ENCODE assay signal across 8 cellular contexts in the genomic region with DNA sequence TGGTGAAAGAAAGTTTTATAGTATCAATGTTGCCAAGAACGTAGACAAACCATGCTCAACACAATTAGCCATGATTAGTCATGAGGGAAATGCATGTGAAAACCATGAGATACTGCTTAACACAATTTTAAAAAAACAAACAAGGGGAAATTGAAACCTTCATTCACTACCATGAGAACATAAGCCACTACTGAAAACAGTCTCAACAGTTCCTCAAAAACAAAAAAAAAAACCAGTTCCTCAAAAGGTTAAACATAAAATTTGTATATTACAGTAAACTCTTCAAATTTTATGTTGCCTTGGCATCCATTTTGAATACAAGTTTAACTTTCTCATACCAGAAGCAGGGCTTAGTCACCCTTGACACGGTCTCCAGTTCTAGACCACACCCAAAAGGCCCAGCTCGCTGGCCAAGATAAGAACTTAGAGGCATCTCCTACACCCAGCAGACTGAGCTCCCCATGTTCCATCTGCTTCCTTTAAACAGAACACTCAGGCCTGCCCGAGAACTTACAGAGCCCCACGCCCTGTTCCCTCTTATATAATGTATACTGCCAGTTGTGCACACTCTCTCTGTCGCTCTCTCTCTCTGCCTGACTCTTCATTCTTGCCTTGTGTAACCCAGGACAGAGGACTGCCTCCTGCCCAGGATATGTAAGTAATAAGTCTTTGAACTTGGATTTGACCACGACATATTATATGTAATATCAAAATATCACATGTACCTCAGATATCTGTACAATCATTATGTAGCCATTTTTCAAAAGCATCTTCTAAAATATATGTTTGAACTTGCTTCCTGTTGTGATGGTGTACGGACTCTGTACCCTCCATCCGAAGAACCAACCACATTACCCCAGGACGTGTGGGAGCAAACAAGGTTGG.
DNase-seq lines count a peak whose midpoint lies in the region; ATAC-seq and TF ChIP-seq lines count a peak whose summit lies in the region.

No MANE protein-coding gene starts in this region.

- H3K4me3 ChIP-seq in GM12864 (ENCODE audit: low read depth, low read length) = no peak overlapping the region
- H3K4me3 ChIP-seq in skeletal muscle cell (ENCODE audit: low read depth, low read length) = no peak overlapping the region
- H3K4me3 ChIP-seq in OCI-LY7 (ENCODE audit: low read depth, low read length, poor library complexity, severe bottlenecking) = no peak overlapping the region

- intact Hi-C loops in OCI-LY7 (cut with micrococcal nuclease; ENCODE audit: unreplicated experiment) = no loop called here

- no peaks in the 10 kb centered on the region for H3K9me2 ChIP-seq in OCI-LY7 (ENCODE audit: insufficient read depth, low read length)

- CTCF ChIA-PET in OCI-LY7 (lab: Charles Lee; ENCODE audit: unreplicated experiment) = no interaction called here

- no peaks in the 10 kb centered on the region; the same call in 1 of the 2 replicates for H3K36me3 ChIP-seq in OCI-LY7 (ENCODE audit: insufficient read depth, low read length)

- no peaks in the 10 kb centered on the region for H3K4me1 ChIP-seq in OCI-LY7 (ENCODE audit: insufficient read depth, low read length, poor library complexity, severe bottlenecking)

- peaks cover 65% of the 10 kb centered on the region for H3K79me2 ChIP-seq in OCI-LY7 (ENCODE audit: insufficient read depth, low read depth, low read length)

- no peaks in the 10 kb centered on the region for H3K9me3 ChIP-seq in OCI-LY7 (ENCODE audit: low read length)

- BruUV-seq in OCI-LY7 (replicated peaks; lab: Mats Ljungman, UMichigan) = no TSS peak

- POLR2A ChIA-PET in OCI-LY7 (lab: Charles Lee) = interaction anchor here (0.7 to 1.1 kb wide), 2 partner anchors 10 to 287 kb away, joined by 3 read pairs; no protein-coding TSS in a partner anchor

- H4K20me1 ChIP-seq in OCI-LY7 (ENCODE audit: insufficient read depth, low read length) = peaks cover 26% of the 10 kb centered on the region; the same call in 1 of the 2 replicates

- no peak overlapping the region for H2AFZ ChIP-seq in OCI-LY7 (ENCODE audit: low read length)

- no peak overlapping the region for H3K4me2 ChIP-seq in OCI-LY7 (ENCODE audit: low read length)

- DNase-seq in GM12864 (ENCODE audit: low read depth) = peak; percentile 72
- peak; percentile 88 for DNase-seq in MV-4-11 (lab: John Stamatoyannopoulos, UW)
- peak; percentile 14 for DNase-seq in activated T-helper 1 cell treated with Interleukin-2 at 50 U/mL for 16 hours (ENCODE audit: low read depth)
- peak; percentile 79 for DNase-seq in glomerular endothelial cell (ENCODE audit: extremely low read depth, low read depth, low spot score)
- peak; percentile 60 for DNase-seq in skeletal muscle cell (ENCODE audit: low read depth)
- DNase-seq in OCI-LY7 (ENCODE audit: low spot score) = no peak
- DNase-seq in NCI-H1417 (lab: John Stamatoyannopoulos, UW) = no peak

- ATAC-seq in HG02571 (IDR thresholded peaks at IDR 0.05; ENCODE audit: unreplicated experiment) = peak; percentile 42

- H3K27ac ChIP-seq in OCI-LY7 (ENCODE audit: low read depth, low read length, poor library complexity, severe bottlenecking) = no peak overlapping the region

- TF ChIP-seq CTCF in GM12864 (IDR thresholded peaks at IDR 0.05; ENCODE audit: low read depth, low read length, missing control alignments) (no peak), OCI-LY7 (conservative IDR thresholded peaks at IDR 0.05; ENCODE audit: low read length) (no peak)

Comparison
In these comparisons a context has a peak if more than half of its experiments do, and no peak if none do; other contexts are left out.
1. DNase-seq: peak in GM12864 (single experiment), MV-4-11 (single experiment), activated T-helper 1 cell treated with Interleukin-2 at 50 U/mL for 16 hours (single experiment), glomerular endothelial cell (single experiment) and skeletal muscle cell (single experiment); none in OCI-LY7 (single experiment) and NCI-H1417 (0 of 3).